In genomic region chr10:64041185-64041988, GRCh38 we compare ENCODE assay signal across 8 cellular contexts.
DNase-seq lines count a peak whose midpoint lies in the region; FAIRE-seq and TF ChIP-seq lines count a peak whose summit lies in the region.

No MANE protein-coding gene starts in this region.

- H3K9me3 Mint-ChIP-seq in glutamatergic neuron (ENCODE audit: unreplicated experiment) (no peaks in the 10 kb centered on the region), type B pancreatic cell (no peaks in the 10 kb centered on the region)

- peak; percentile 39 for DNase-seq in GDM1 (lab: John Stamatoyannopoulos, UW)
- DNase-seq in H54 (ENCODE audit: insufficient read length, low spot score): peak; percentile 47
- DNase-seq in LoVo (ENCODE audit: low spot score): peak; percentile 80
- DNase-seq in SK-N-MC (ENCODE audit: low read depth, low spot score): peak; percentile 16
- DNase-seq in activated naive CD4-positive, alpha-beta T cell treated with anti-CD3 and anti-CD28 coated beads, Interleukin-2, amount 50 U/mL, for 16 hours: peak; percentile 78
- peak; percentile 77 for DNase-seq in glutamatergic neuron
- peak; percentile 73 for DNase-seq in pons (ENCODE audit: low spot score)
- peak; percentile 74 for DNase-seq in type B pancreatic cell (ENCODE audit: extremely low spot score, unreplicated experiment)

- H3K9ac ChIP-seq in SK-N-MC (ENCODE audit: insufficient read length): no peak overlapping the region

- H3K4me1 Mint-ChIP-seq in glutamatergic neuron (ENCODE audit: low read depth, unreplicated experiment) (peaks cover 13% of the 10 kb centered on the region), type B pancreatic cell (ENCODE audit: unreplicated experiment) (peaks cover 7% of the 10 kb centered on the region)

- TF ChIP-seq POLR2A in H54 (IDR thresholded peaks at IDR 0.05; ENCODE audit: low read depth, low read length): no peak

- H3K4me3 Mint-ChIP-seq in glutamatergic neuron (ENCODE audit: unreplicated experiment) (no peak overlapping the region), type B pancreatic cell (no peak overlapping the region)

- no peaks in the 10 kb centered on the region for H3K9me3 ChIP-seq in SK-N-MC (ENCODE audit: low read depth, low read length)

- no peak overlapping the region for H3K4me3 ChIP-seq in SK-N-MC

- peak; percentile 98 for FAIRE-seq in H54 (lab: Jason Lieb, UNC)

- H3K27ac ChIP-seq in SK-N-MC: no peak overlapping the region

- no peak overlapping the region for H3K27ac Mint-ChIP-seq in glutamatergic neuron (ENCODE audit: unreplicated experiment)
- H3K27ac Mint-ChIP-seq in type B pancreatic cell: peak overlapping the region; percentile 10

- TF ChIP-seq CTCF in glutamatergic neuron (IDR thresholded peaks at IDR 0.05; ENCODE audit: partially characterized antibody, unreplicated experiment): peak; percentile 99
- TF ChIP-seq CTCF in type B pancreatic cell (conservative IDR thresholded peaks at IDR 0.05): peak; percentile 100

- H3K27me3 Mint-ChIP-seq in glutamatergic neuron (ENCODE audit: unreplicated experiment) (no peaks in the 10 kb centered on the region), type B pancreatic cell (peaks cover 3% of the 10 kb centered on the region)

- no peaks in the 10 kb centered on the region for H3K36me3 ChIP-seq in SK-N-MC (ENCODE audit: insufficient read depth, low read length)

- no peaks in the 10 kb centered on the region for H3K36me3 Mint-ChIP-seq in glutamatergic neuron (ENCODE audit: unreplicated experiment)
- no peaks in the 10 kb centered on the region for H3K36me3 Mint-ChIP-seq in type B pancreatic cell

Comparison
In these comparisons a context has a peak if more than half of its experiments do, and no peak if none do; other contexts are left out.
1. DNase-seq: peak in every context shown above with its lines; median percentile 80 in LoVo; 78 in activated naive CD4-positive, alpha-beta T cell treated with anti-CD3 and anti-CD28 coated beads, Interleukin-2, amount 50 U/mL, for 16 hours; 77 in glutamatergic neuron; 74 in type B pancreatic cell; 73 in pons; 47 in H54; 39 in GDM1; 16 in SK-N-MC.